Comparison of ENCODE assay signal across 22 cellular contexts in the genomic region with DNA sequence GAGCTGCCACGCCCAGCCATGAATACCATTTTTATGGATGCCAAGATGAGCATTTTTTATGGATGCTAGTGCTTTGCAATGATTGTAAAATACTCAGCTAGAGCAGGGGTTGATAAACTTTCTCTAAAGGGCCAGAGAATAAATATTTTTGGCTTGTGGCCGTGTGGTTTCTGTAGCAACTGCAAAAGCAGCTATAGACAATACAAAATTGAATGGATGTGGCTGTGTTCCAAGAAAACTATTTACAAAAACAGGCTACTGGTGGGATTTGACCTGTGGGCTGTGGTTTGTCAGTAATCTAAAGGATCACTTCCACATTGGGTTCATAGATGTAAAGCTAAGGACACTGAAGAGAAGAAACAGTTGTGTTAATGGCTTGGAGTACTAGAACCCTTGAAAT. TPM values are rescaled to one million over a fixed set of nuclear protein-coding genes. Genes with fewer than 3 reads are reported as not detected.
DNase-seq lines count a peak whose midpoint lies in the region; ATAC-seq and TF ChIP-seq lines count a peak whose summit lies in the region.
"Had no signal": no experiment of that assay in that cellular context is flagged by ENCODE, and none has a peak within 500 bp of the region (broad histone marks: within the 10 kb centered on the region; RNA-seq: fewer than 3 reads in every experiment).

No MANE protein-coding gene starts in this region.

- no peaks in the 10 kb centered on the region for H3K27me3 ChIP-seq in gastroesophageal sphincter
- H3K27me3 ChIP-seq: breast epithelium, esophagus squamous epithelium, neural progenitor cell had no signal

- peaks cover 0 to 21% (median 0%) of the 10 kb centered on the region in 3 donors for H3K4me1 ChIP-seq in gastroesophageal sphincter
- H3K4me1 ChIP-seq: breast epithelium had no signal

- no peak for ATAC-seq in gastroesophageal sphincter
- no peak for ATAC-seq in GM18498 (IDR thresholded peaks at IDR 0.05; ENCODE audit: unreplicated experiment)
- ATAC-seq in HG03139 (IDR thresholded peaks at IDR 0.05; ENCODE audit: unreplicated experiment) = no peak
- ATAC-seq: Panc1; stimulated activated naive CD8-positive, alpha-beta T cell treated with anti-CD3 and anti-CD28 coated beads, Interleukin-15, amount 100 ng/mL, for 72 hours had no signal

- 0 to 80% methylated on average over 1 of the region's 2 CpGs for WGBS in gastroesophageal sphincter (ENCODE audit: low coverage in 1 of 2), 2 donors

- no peak for TF ChIP-seq POLR2A in gastroesophageal sphincter (IDR thresholded peaks at IDR 0.05)

- peak; percentile 25 for DNase-seq in AG10803 (ENCODE audit: low read depth)
- peak; percentile 82 for DNase-seq in M059J (ENCODE audit: low read depth)
- peak; percentile 87 for DNase-seq in astrocyte of the cerebellum (ENCODE audit: low read depth)
- peak; percentile 86 for DNase-seq in iris pigment epithelial cell (ENCODE audit: low read depth)
- DNase-seq in NCI-H774 (lab: John Stamatoyannopoulos, UW) = no peak
- DNase-seq: activated CD8-positive, alpha-beta memory T cell treated with anti-CD3 and anti-CD28 coated beads, Interleukin-2, amount 50 U/mL, for 48 hours; activated naive CD4-positive, alpha-beta T cell treated with Interleukin-2 at 50 U/mL for 16 hours; esophagus squamous epithelium; H9; hippocampal formation; kidney; NCI-H1436 treated with DMSO at 0.1 percent for 48 hours; NCI-H526; retina; stimulated activated naive CD8-positive, alpha-beta T cell treated with anti-CD3 and anti-CD28 coated beads, Interleukin-15, amount 100 ng/mL, for 72 hours had no signal

- in situ Hi-C loops in astrocyte of the cerebellum (cut with HindIII; ENCODE audit: low sequenced_read_pairs) = no loop called here

- no peaks in the 10 kb centered on the region for H3K9me3 ChIP-seq in gastroesophageal sphincter
- H3K9me3 ChIP-seq: breast epithelium, esophagus squamous epithelium had no signal

- H3K36me3 ChIP-seq in gastroesophageal sphincter = no peaks in the 10 kb centered on the region
- H3K36me3 ChIP-seq: breast epithelium, neural progenitor cell had no signal

- H3K27ac ChIP-seq in gastroesophageal sphincter = no peak overlapping the region
- H3K27ac ChIP-seq: breast epithelium, esophagus squamous epithelium, neural progenitor cell, SK-N-MC had no signal

- TF ChIP-seq CTCF in AG10803 (conservative IDR thresholded peaks at IDR 0.05; ENCODE audit: low read length) (no peak), astrocyte of the cerebellum (IDR thresholded peaks at IDR 0.05; ENCODE audit: low read depth, low read length, missing control alignments) (no peak), gastroesophageal sphincter (IDR thresholded peaks at IDR 0.05) (no peak)

- no peak for TF ChIP-seq EP300 in gastroesophageal sphincter (IDR thresholded peaks at IDR 0.05)

- H3K4me3 ChIP-seq in AG10803 (ENCODE audit: low read length) (no peak overlapping the region), astrocyte of the cerebellum (ENCODE audit: low read depth, low read length) (no peak overlapping the region), gastroesophageal sphincter (no peak overlapping the region)
- H3K4me3 ChIP-seq: breast epithelium, esophagus squamous epithelium, neural progenitor cell, SK-N-MC had no signal

RNA-seq across cellular contexts. Expression of a gene that starts 56.0 kb away (rescaled TPM):
- total RNA-seq in M059J (2014; rRNA removed; shearing (Covaris generic)) = 80.1 and 94.4 TPM in 2 replicates
- total RNA-seq in gastroesophageal sphincter = 10 to 100 TPM; 19.7 to 26.5 (median 25.5) TPM
